Comparison of ENCODE assay signal across 11 cellular contexts in genomic region chr4:109649872-109650271, GRCh38. TPM values are rescaled to one million over a fixed set of nuclear protein-coding genes. Genes with fewer than 3 reads are reported as not detected.
DNase-seq lines count a peak whose midpoint lies in the region; ATAC-seq and TF ChIP-seq lines count a peak whose summit lies in the region.
"Had no signal": no experiment of that assay in that cellular context is flagged by ENCODE, and none has a peak within 500 bp of the region (broad histone marks: within the 10 kb centered on the region; RNA-seq: fewer than 3 reads in every experiment).

No MANE protein-coding gene starts in this region.

- H3K9me3 Mint-ChIP-seq in activated naive CD4-positive, alpha-beta T cell treated with anti-CD3 and anti-CD28 coated beads, Interleukin-2, amount 50 U/mL, for 24 hours, result no peaks in the 10 kb centered on the region

- H3K4me1 ChIP-seq in sigmoid colon, result no peaks in the 10 kb centered on the region

- no peaks in the 10 kb centered on the region for H3K36me3 ChIP-seq in sigmoid colon

- H3K27me3 ChIP-seq in sigmoid colon, result no peaks in the 10 kb centered on the region

- H3K27ac ChIP-seq in sigmoid colon, result no peak overlapping the region

- peak; percentile 73 for ATAC-seq in GM21825 (IDR thresholded peaks at IDR 0.05; ENCODE audit: unreplicated experiment)
- peak; percentile 85 for ATAC-seq in HG03469 (IDR thresholded peaks at IDR 0.05; ENCODE audit: unreplicated experiment)
- ATAC-seq in stimulated activated naive CD8-positive, alpha-beta T cell treated with anti-CD3 and anti-CD28 coated beads, Interleukin-15, Interleukin-2, amounts not matched to agents 100 U/mL and 50 U/mL, for 24 hours, result peak; percentile 54
- no peak for ATAC-seq in omental fat pad (ENCODE audit: low FRiP score)

- no peak overlapping the region for H3K4me3 ChIP-seq in sigmoid colon

- peaks cover 0 to 8% (median 3%) of the 10 kb centered on the region in 4 donors for H3K9me3 ChIP-seq in sigmoid colon

- no peak for DNase-seq in activated naive CD4-positive, alpha-beta T cell (lab: John Stamatoyannopoulos, UW)
- no peak for DNase-seq in stimulated activated naive CD8-positive, alpha-beta T cell treated with anti-CD3 and anti-CD28 coated beads, Interleukin-15, Interleukin-2, amounts not matched to agents 100 U/mL and 50 U/mL, for 24 hours
- DNase-seq in omental fat pad (ENCODE audit: low spot score), result no peak
- DNase-seq in sigmoid colon, result no peak
- no peak for DNase-seq in GF-D8 (lab: John Stamatoyannopoulos, UW)
- DNase-seq: H7, NCI-H1694 treated with DMSO at 0.1 percent for 48 hours had no signal

- H3K27ac Mint-ChIP-seq in activated naive CD4-positive, alpha-beta T cell treated with anti-CD3 and anti-CD28 coated beads, Interleukin-2, amount 50 U/mL, for 24 hours, result peak overlapping the region; percentile 76

- WGBS in sigmoid colon, 2 donors, result 89 to 96% methylated on average over 1 of the region's 1 CpG

- H3K27me3 Mint-ChIP-seq in activated naive CD4-positive, alpha-beta T cell treated with anti-CD3 and anti-CD28 coated beads, Interleukin-2, amount 50 U/mL, for 24 hours, result no peaks in the 10 kb centered on the region
- H3K27me3 Mint-ChIP-seq: natural killer cell treated with Interleukin-12 subunit alpha and Interleukin-12 subunit beta and Interleukin-15 and Interleukin-18, amount 100 ng/mL, for 72 hours had no signal

- peaks cover 21% of the 10 kb centered on the region for H3K36me3 Mint-ChIP-seq in activated naive CD4-positive, alpha-beta T cell treated with anti-CD3 and anti-CD28 coated beads, Interleukin-2, amount 50 U/mL, for 24 hours

- peak overlapping the region; percentile 11 for H3K4me3 Mint-ChIP-seq in activated naive CD4-positive, alpha-beta T cell treated with anti-CD3 and anti-CD28 coated beads, Interleukin-2, amount 50 U/mL, for 24 hours

- peaks cover 5% of the 10 kb centered on the region for H3K4me1 Mint-ChIP-seq in activated naive CD4-positive, alpha-beta T cell treated with anti-CD3 and anti-CD28 coated beads, Interleukin-2, amount 50 U/mL, for 24 hours

- TF ChIP-seq EP300 in sigmoid colon (IDR thresholded peaks at IDR 0.05), result no peak

- intact Hi-C loops in sigmoid colon (cut with DNase I), result no loop called here

- TF ChIP-seq CTCF in omental fat pad (IDR thresholded peaks at IDR 0.05), result no peak
- no peak for TF ChIP-seq CTCF in sigmoid colon (IDR thresholded peaks at IDR 0.05)

- no peak for TF ChIP-seq POLR2A in sigmoid colon (IDR thresholded peaks at IDR 0.05)

RNA-seq across cellular contexts. Expression of gene CASP6, which starts 53.4 kb away (rescaled TPM):
- total RNA-seq in omental fat pad (10 to 100 TPM in 3 of 4 donors, 1 to 10 TPM in 1; 9.4 to 24.8 (median 15.7) TPM), sigmoid colon (10 to 100 TPM; 18.2 to 41.3 (median 26.8) TPM)
- polyA plus RNA-seq in sigmoid colon, result 100 to 1,000 TPM in 1 of 3 donors, 10 to 100 TPM in 2; 63.6 to 101 (median 87.1) TPM
